1 cellular context compared by ENCODE assay signal in genomic region chr1:8024329-8024728, GRCh38.
TF ChIP-seq lines count a peak whose summit lies in the region.

No MANE protein-coding gene starts in this region.

TF ChIP-seq in GM23338, 12 proteins besides CTCF, POLR2A, EP300 and RAD21 (continued from another document):
- TF ChIP-seq POLR2AphosphoS5 (IDR thresholded peaks at IDR 0.05; ENCODE audit: low read depth) (no peak), ZNF331 (CRISPR knock-in tag; IDR thresholded peaks at IDR 0.05; ENCODE audit: low read depth) (no peak), EZH2 (IDR thresholded peaks at IDR 0.05; ENCODE audit: low read depth, unreplicated experiment) (no peak)
- TF ChIP-seq, protein P1, sequence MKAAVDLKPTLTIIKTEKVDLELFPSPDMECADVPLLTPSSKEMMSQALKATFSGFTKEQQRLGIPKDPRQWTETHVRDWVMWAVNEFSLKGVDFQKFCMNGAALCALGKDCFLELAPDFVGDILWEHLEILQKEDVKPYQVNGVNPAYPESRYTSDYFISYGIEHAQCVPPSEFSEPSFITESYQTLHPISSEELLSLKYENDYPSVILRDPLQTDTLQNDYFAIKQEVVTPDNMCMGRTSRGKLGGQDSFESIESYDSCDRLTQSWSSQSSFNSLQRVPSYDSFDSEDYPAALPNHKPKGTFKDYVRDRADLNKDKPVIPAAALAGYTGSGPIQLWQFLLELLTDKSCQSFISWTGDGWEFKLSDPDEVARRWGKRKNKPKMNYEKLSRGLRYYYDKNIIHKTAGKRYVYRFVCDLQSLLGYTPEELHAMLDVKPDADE (IDR thresholded peaks at IDR 0.05), result no peak
